In genomic region chr4:40530961-40531635, GRCh38 we compare ENCODE assay signal across 1 cellular context.
TF ChIP-seq lines count a peak whose summit lies in the region.

No MANE protein-coding gene starts in this region.

TF ChIP-seq in K562, 482 proteins besides CTCF, POLR2A, EP300 and RAD21 (continued from another document and continues in another):
- no peak for TF ChIP-seq RBM15 (IDR thresholded peaks at IDR 0.05; ENCODE audit: insufficient read depth, low read length)
- TF ChIP-seq CAMTA2 (CRISPR knock-in tag; conservative IDR thresholded peaks at IDR 0.05): no peak
- no peak for TF ChIP-seq SMARCB1 (IDR thresholded peaks at IDR 0.05; ENCODE audit: insufficient read length, low read depth)
- TF ChIP-seq DMBX1 (CRISPR knock-in tag; IDR thresholded peaks at IDR 0.05; ENCODE audit: borderline replicate concordance): no peak; the same call in 1 of the 2 replicates
- TF ChIP-seq E4F1 (CRISPR knock-in tag; IDR thresholded peaks at IDR 0.05; ENCODE audit: borderline replicate concordance): no peak
- TF ChIP-seq PHB (CRISPR knock-in tag; IDR thresholded peaks at IDR 0.05): no peak
- no peak for TF ChIP-seq NEUROD1 (IDR thresholded peaks at IDR 0.05; ENCODE audit: borderline replicate concordance, low read depth, low read length, partially characterized antibody)
- TF ChIP-seq, protein P1, sequence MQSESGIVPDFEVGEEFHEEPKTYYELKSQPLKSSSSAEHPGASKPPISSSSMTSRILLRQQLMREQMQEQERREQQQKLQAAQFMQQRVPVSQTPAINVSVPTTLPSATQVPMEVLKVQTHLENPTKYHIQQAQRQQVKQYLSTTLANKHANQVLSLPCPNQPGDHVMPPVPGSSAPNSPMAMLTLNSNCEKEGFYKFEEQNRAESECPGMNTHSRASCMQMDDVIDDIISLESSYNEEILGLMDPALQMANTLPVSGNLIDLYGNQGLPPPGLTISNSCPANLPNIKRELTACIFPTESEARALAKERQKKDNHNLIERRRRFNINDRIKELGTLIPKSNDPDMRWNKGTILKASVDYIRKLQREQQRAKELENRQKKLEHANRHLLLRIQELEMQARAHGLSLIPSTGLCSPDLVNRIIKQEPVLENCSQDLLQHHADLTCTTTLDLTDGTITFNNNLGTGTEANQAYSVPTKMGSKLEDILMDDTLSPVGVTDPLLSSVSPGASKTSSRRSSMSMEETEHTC (IDR thresholded peaks at IDR 0.05): no peak
- TF ChIP-seq STAG1 (CRISPR knock-in tag; IDR thresholded peaks at IDR 0.05; ENCODE audit: borderline replicate concordance): no peak
- no peak for TF ChIP-seq ZNF668 (CRISPR knock-in tag; IDR thresholded peaks at IDR 0.05)
- no peak for TF ChIP-seq SRF (CRISPR knock-in tag; IDR thresholded peaks at IDR 0.05)
- no peak for TF ChIP-seq CREBBP (IDR thresholded peaks at IDR 0.05; ENCODE audit: low read depth, low read length)
- no peak for TF ChIP-seq RUNX1 (IDR thresholded peaks at IDR 0.05; ENCODE audit: low read depth)
- TF ChIP-seq TSC22D4 (tag; IDR thresholded peaks at IDR 0.05): no peak
- no peak for TF ChIP-seq GABPB1 (CRISPR knock-in tag; IDR thresholded peaks at IDR 0.05)
- peak; percentile 36; the same call in 1 of the 2 replicates for TF ChIP-seq PHF21A (IDR thresholded peaks at IDR 0.05; ENCODE audit: borderline replicate concordance, low read depth)
- TF ChIP-seq ZNF512 (tag; IDR thresholded peaks at IDR 0.05): no peak
- no peak for TF ChIP-seq NR4A1 (CRISPR knock-in tag; IDR thresholded peaks at IDR 0.05)
- no peak for TF ChIP-seq NR4A1 (tag; IDR thresholded peaks at IDR 0.05)
- TF ChIP-seq PTTG1 (tag; IDR thresholded peaks at IDR 0.05; ENCODE audit: low read depth): no peak
- TF ChIP-seq USF1 (CRISPR knock-in tag; IDR thresholded peaks at IDR 0.05): no peak
- 0 out of 2 replicates have a peak, but pooled peaks have one; percentile 14 for TF ChIP-seq HLTF (IDR thresholded peaks at IDR 0.05)
- TF ChIP-seq TCFL5 (CRISPR knock-in tag; conservative IDR thresholded peaks at IDR 0.05): no peak
- no peak for TF ChIP-seq SRSF3 (IDR thresholded peaks at IDR 0.05; ENCODE audit: insufficient read depth, low read length)
- no peak for TF ChIP-seq TAF1 (IDR thresholded peaks at IDR 0.05; ENCODE audit: control insufficient read depth, extremely low read depth, insufficient read depth, low read length, severe bottlenecking)
- no peak for TF ChIP-seq ZNF184 (CRISPR knock-in tag; IDR thresholded peaks at IDR 0.05)
- TF ChIP-seq MCM5 (IDR thresholded peaks at IDR 0.05; ENCODE audit: low read depth): no peak
- TF ChIP-seq MEIS2 (IDR thresholded peaks at IDR 0.05; ENCODE audit: partially characterized antibody): peak; percentile 6
- TF ChIP-seq REST (CRISPR knock-in tag; IDR thresholded peaks at IDR 0.05; ENCODE audit: low read depth): no peak
- no peak for TF ChIP-seq ARID2 (IDR thresholded peaks at IDR 0.05)
- no peak for TF ChIP-seq XRCC4 (IDR thresholded peaks at IDR 0.05; ENCODE audit: extremely low read depth, insufficient read depth, insufficient read length)
- TF ChIP-seq RAD51 (IDR thresholded peaks at IDR 0.05; ENCODE audit: borderline replicate concordance, low read depth): no peak
- TF ChIP-seq BACH1 (tag; IDR thresholded peaks at IDR 0.05): no peak
- no peak for TF ChIP-seq ZBTB43 (CRISPR knock-in tag; IDR thresholded peaks at IDR 0.05)
- TF ChIP-seq ZNF518B (CRISPR knock-in tag; IDR thresholded peaks at IDR 0.05): no peak
- no peak for TF ChIP-seq FOXJ2 (tag; IDR thresholded peaks at IDR 0.05)
- TF ChIP-seq ZNF121 (CRISPR knock-in tag; conservative IDR thresholded peaks at IDR 0.05): no peak
- no peak for TF ChIP-seq VEZF1 (CRISPR knock-in tag; IDR thresholded peaks at IDR 0.05)
- no peak for TF ChIP-seq ZNF3 (CRISPR knock-in tag; IDR thresholded peaks at IDR 0.05)
- no peak for TF ChIP-seq ETS1 (conservative IDR thresholded peaks at IDR 0.05; ENCODE audit: control insufficient read depth, low read depth, low read length)
- no peak for TF ChIP-seq ATF6 (CRISPR knock-in tag; IDR thresholded peaks at IDR 0.05)
- no peak for TF ChIP-seq FOXA1 (IDR thresholded peaks at IDR 0.05; ENCODE audit: borderline replicate concordance)
- peak; percentile 92 for TF ChIP-seq DPF2 (IDR thresholded peaks at IDR 0.05)
- TF ChIP-seq ZBED1 (IDR thresholded peaks at IDR 0.05): no peak
- no peak for TF ChIP-seq TCF15 (CRISPR knock-in tag; IDR thresholded peaks at IDR 0.05)
- TF ChIP-seq KLF13 (tag; IDR thresholded peaks at IDR 0.05; ENCODE audit: borderline replicate concordance, low read depth): no peak
- no peak for TF ChIP-seq FOS (IDR thresholded peaks at IDR 0.05; ENCODE audit: extremely low read depth, insufficient read length)
